10 cellular contexts compared by ENCODE assay signal in genomic region chr13:101155920-101156319, GRCh38.
DNase-seq lines count a peak whose midpoint lies in the region; ATAC-seq, FAIRE-seq and TF ChIP-seq lines count a peak whose summit lies in the region.
"Had no signal": no experiment of that assay in that cellular context is flagged by ENCODE, and none has a peak within 500 bp of the region (broad histone marks: within the 10 kb centered on the region; RNA-seq: fewer than 3 reads in every experiment).

No MANE protein-coding gene starts in this region.

- BruUV-seq in HCT116 (replicated peaks; lab: Mats Ljungman, UMichigan): no TSS peak

- no peak overlapping the region for H3K4me2 ChIP-seq in DOHH2 (ENCODE audit: low read length)
- H3K4me2 ChIP-seq in HCT116 (ENCODE audit: low read length): no peak overlapping the region

- H3K36me3 ChIP-seq in DOHH2 (ENCODE audit: control insufficient read depth, low read length): no peaks in the 10 kb centered on the region
- no peaks in the 10 kb centered on the region for H3K36me3 ChIP-seq in HCT116 (ENCODE audit: control insufficient read depth in 1 of 2, insufficient read depth in 2 of 2, low read length in 2 of 2)
- no peaks in the 10 kb centered on the region for H3K36me3 ChIP-seq in kidney epithelial cell (ENCODE audit: control insufficient read depth, insufficient read depth, low read length)
- H3K36me3 ChIP-seq in tibial nerve: no peaks in the 10 kb centered on the region

- no peaks in the 10 kb centered on the region for H3K9me3 ChIP-seq in DOHH2 (ENCODE audit: control insufficient read depth, insufficient read depth, low read length)
- H3K9me3 ChIP-seq in HCT116 (ENCODE audit: control insufficient read depth in 1 of 2, insufficient read depth in 1 of 2, low read depth in 1 of 2, low read length in 2 of 2): no peaks in the 10 kb centered on the region
- H3K9me3 ChIP-seq in tibial nerve: no peaks in the 10 kb centered on the region

- no peak for ATAC-seq in HCT116

- TF ChIP-seq EP300 in tibial nerve (IDR thresholded peaks at IDR 0.05): no peak

- TF ChIP-seq CTCF in DOHH2 (IDR thresholded peaks at IDR 0.05; ENCODE audit: low read depth, low read length, poor library complexity, severe bottlenecking): peak; percentile 52
- peak in 2 of 3 experiments; percentile 51 to 59; a peak in 3 of 6 replicates for TF ChIP-seq CTCF in HCT116 (IDR thresholded peaks at IDR 0.05 in 2 of 3, conservative IDR thresholded peaks at IDR 0.05 in 1 of 3; ENCODE audit: borderline replicate concordance in 1 of 3, insufficient read depth in 1 of 3, low read depth in 2 of 3, low read length in 2 of 3)
- TF ChIP-seq CTCF in VCaP (conservative IDR thresholded peaks at IDR 0.05): peak; percentile 70
- TF ChIP-seq CTCF in kidney epithelial cell (IDR thresholded peaks at IDR 0.05; ENCODE audit: insufficient read depth, low read length, poor library complexity, severe bottlenecking): peak; percentile 56
- TF ChIP-seq CTCF in tibial nerve (IDR thresholded peaks at IDR 0.05): peak in 1 of 5 experiments; percentile 30

- H3K4me3 ChIP-seq in DOHH2 (ENCODE audit: low read length) (no peak overlapping the region), HCT116 (replicated peaks in 1 of 2; ENCODE audit: low read depth in 1 of 2, low read length in 2 of 2) (no peak overlapping the region), kidney epithelial cell (ENCODE audit: low read depth, low read length) (no peak overlapping the region), tibial nerve (no peak overlapping the region)

- H3K27ac ChIP-seq in DOHH2 (ENCODE audit: low read depth, low read length) (no peak overlapping the region), HCT116 (ENCODE audit: low read depth, low read length) (no peak overlapping the region), VCaP (no peak overlapping the region), tibial nerve (no peak overlapping the region)
- H3K27ac ChIP-seq: HL-60 had no signal

- H3K9me2 ChIP-seq in DOHH2 (replicated peaks; ENCODE audit: control insufficient read depth, low read length) (no peaks in the 10 kb centered on the region), HCT116 (ENCODE audit: insufficient read depth) (no peaks in the 10 kb centered on the region)

- peak; percentile 12; the same call in 1 of the 2 replicates for TF ChIP-seq RAD21 in HCT116 (IDR thresholded peaks at IDR 0.05; ENCODE audit: low read depth)

- no peak overlapping the region for H2AFZ ChIP-seq in HCT116 (ENCODE audit: low read depth, low read length, poor library complexity, severe bottlenecking)

- peaks cover 13% of the 10 kb centered on the region for H3K4me1 ChIP-seq in DOHH2 (ENCODE audit: control insufficient read depth, low read length)
- no peaks in the 10 kb centered on the region for H3K4me1 ChIP-seq in HCT116 (ENCODE audit: control insufficient read depth in 1 of 2, insufficient read depth in 2 of 2, low read length in 2 of 2)
- peaks cover 0 to 5% (median 0%) of the 10 kb centered on the region in 4 donors for H3K4me1 ChIP-seq in tibial nerve

- TF ChIP-seq POLR2A in HCT116 (IDR thresholded peaks at IDR 0.05; ENCODE audit: borderline replicate concordance, extremely low read depth, insufficient read depth, insufficient read length): no peak
- TF ChIP-seq POLR2A in tibial nerve (IDR thresholded peaks at IDR 0.05): no peak

- RAD21 ChIA-PET in HCT116 (lab: Charles Lee; ENCODE audit: low non-redundant PET in 1 of 2, low total read pairs in 2 of 2, uncharacterized antibody in 2 of 2, unreplicated experiment in 2 of 2): no interaction called here

- intact Hi-C loops in HCT116 (cut with micrococcal nuclease): loop anchor here (10.0 kb wide), 1 partner anchor 319 kb away; no protein-coding TSS in a partner anchor

- no peaks in the 10 kb centered on the region for H3F3A ChIP-seq in DOHH2 (ENCODE audit: control insufficient read depth, insufficient read depth)

- H4K20me1 ChIP-seq in DOHH2 (ENCODE audit: control insufficient read depth, insufficient read depth, low read depth, low read length) (no peaks in the 10 kb centered on the region), HCT116 (ENCODE audit: insufficient read depth) (no peaks in the 10 kb centered on the region)

- no peaks in the 10 kb centered on the region for H3K27me3 ChIP-seq in DOHH2 (ENCODE audit: control insufficient read depth, low read length)
- H3K27me3 ChIP-seq in HCT116 (ENCODE audit: insufficient read depth, low read length): peaks cover 4% of the 10 kb centered on the region; the same call in 1 of the 2 replicates
- no peaks in the 10 kb centered on the region for H3K27me3 ChIP-seq in kidney epithelial cell (ENCODE audit: control insufficient read depth, insufficient read depth, low read length)
- no peaks in the 10 kb centered on the region for H3K27me3 ChIP-seq in tibial nerve

- no peak for DNase-seq in HCT116 (ENCODE audit: low read depth, low spot score)
- DNase-seq in kidney epithelial cell (ENCODE audit: low read depth): no peak
- DNase-seq in urothelium cell line (ENCODE audit: low spot score): no peak
- DNase-seq in tibial nerve (ENCODE audit: low spot score in 2 of 2): no peak
- DNase-seq in activated CD4-positive, alpha-beta T cell treated with anti-CD3 and anti-CD28 coated beads, Interleukin-2, amount 50 U/mL, for 48 hours: no peak
- DNase-seq in NCI-H446 (lab: John Stamatoyannopoulos, UW): no peak
- DNase-seq: NCI-H2171 had no signal

- no peak overlapping the region for H3K9ac ChIP-seq in HCT116 (ENCODE audit: low read length)

- no peak for FAIRE-seq in urothelium cell line (lab: Jason Lieb, UNC)

- no peaks in the 10 kb centered on the region for H3K79me2 ChIP-seq in DOHH2 (ENCODE audit: control insufficient read depth, low read length)
- no peaks in the 10 kb centered on the region for H3K79me2 ChIP-seq in HCT116 (ENCODE audit: insufficient read depth, low read length)

- POLR2A ChIA-PET in HCT116 (lab: Charles Lee): no interaction called here

- CTCF ChIA-PET in HCT116 (lab: Charles Lee): interaction anchor here (1.0 to 2.2 kb wide), 4 partner anchors 11 to 601 kb away, joined by 3 to 13 read pairs (median 4); no protein-coding TSS in a partner anchor

- 51 to 63% methylated on average over 2 of the region's 2 CpGs for WGBS in tibial nerve, 2 donors

TF ChIP-seq in HCT116, 20 proteins besides CTCF, POLR2A, EP300 and RAD21:
- no peak for TF ChIP-seq SIN3A (IDR thresholded peaks at IDR 0.05; ENCODE audit: low read depth)
- no peak for TF ChIP-seq FOSL1 (IDR thresholded peaks at IDR 0.05; ENCODE audit: low read depth)
- no peak for TF ChIP-seq JUND (IDR thresholded peaks at IDR 0.05)
- TF ChIP-seq EGR1 (IDR thresholded peaks at IDR 0.05; ENCODE audit: low read depth): no peak
- no peak for TF ChIP-seq EZH2 (IDR thresholded peaks at IDR 0.05)
- TF ChIP-seq ZFX (IDR thresholded peaks at IDR 0.05): no peak
- TF ChIP-seq ELF1 (IDR thresholded peaks at IDR 0.05; ENCODE audit: borderline replicate concordance, low read depth): no peak
- TF ChIP-seq TCF7L2 (IDR thresholded peaks at IDR 0.05; ENCODE audit: borderline replicate concordance, extremely low read depth, insufficient read depth, insufficient read length): no peak
- no peak for TF ChIP-seq MAX (IDR thresholded peaks at IDR 0.05)
